ENCODE assay signal across 8 cellular contexts in genomic region chr9:131609116-131609830, GRCh38.
DNase-seq lines count a peak whose midpoint lies in the region; ATAC-seq and TF ChIP-seq lines count a peak whose summit lies in the region.
"Had no signal": no experiment of that assay in that cellular context is flagged by ENCODE, and none has a peak within 500 bp of the region (broad histone marks: within the 10 kb centered on the region; RNA-seq: fewer than 3 reads in every experiment).

No MANE protein-coding gene starts in this region.

- H3K27me3 ChIP-seq in layer of hippocampus (ENCODE audit: control insufficient read depth, insufficient read depth, low read length) (no peaks in the 10 kb centered on the region), tibial nerve (no peaks in the 10 kb centered on the region)

- H3K36me3 Mint-ChIP-seq in natural killer cell treated with Interleukin-12 subunit alpha and Interleukin-12 subunit beta and Interleukin-15 and Interleukin-18, amount 100 ng/mL, for 72 hours = no peaks in the 10 kb centered on the region

- peaks cover 13 to 37% of the 10 kb centered on the region in 2 donors for H3K4me1 Mint-ChIP-seq in natural killer cell treated with Interleukin-12 subunit alpha and Interleukin-12 subunit beta and Interleukin-15 and Interleukin-18, amount 100 ng/mL, for 72 hours (ENCODE audit: low read depth in 2 of 2)

- H3K27ac Mint-ChIP-seq in natural killer cell treated with Interleukin-12 subunit alpha and Interleukin-12 subunit beta and Interleukin-15 and Interleukin-18, amount 100 ng/mL, for 72 hours = no peak overlapping the region

- peaks cover 0 to 40% (median under 1%) of the 10 kb centered on the region in 3 donors for H3K36me3 ChIP-seq in tibial nerve

- H3K9me3 ChIP-seq in tibial nerve = no peaks in the 10 kb centered on the region

- H3K4me3 ChIP-seq in choroid plexus epithelial cell (ENCODE audit: low read depth, low read length) (peak overlapping the region; percentile 8), tibial nerve (no peak overlapping the region)

- DNase-seq in M059J (ENCODE audit: low read depth) (peak; percentile 91), choroid plexus epithelial cell (ENCODE audit: low read depth) (peak; percentile 62), tibial nerve (ENCODE audit: low spot score in 2 of 2) (peak; percentile 51 to 61), LoVo (ENCODE audit: low spot score) (no peak)
- no peak for DNase-seq in natural killer cell treated with Interleukin-12 subunit alpha and Interleukin-12 subunit beta and Interleukin-15 and Interleukin-18, amount 100 ng/mL, for 72 hours (ENCODE audit: low spot score)
- DNase-seq: T-helper 9 cell had no signal

- no peaks in the 10 kb centered on the region for H3K27me3 Mint-ChIP-seq in natural killer cell treated with Interleukin-12 subunit alpha and Interleukin-12 subunit beta and Interleukin-15 and Interleukin-18, amount 100 ng/mL, for 72 hours

- WGBS in tibial nerve, 2 donors = 24 to 42% methylated on average over 14 of the region's 14 CpGs

- no peak for TF ChIP-seq EP300 in tibial nerve (IDR thresholded peaks at IDR 0.05)

- peak overlapping the region; percentile 71 for H3K27ac ChIP-seq in layer of hippocampus (ENCODE audit: low read depth, low read length)
- H3K27ac ChIP-seq in tibial nerve = peak overlapping the region in 3 of 4 donors; percentile 65 to 80 (median 77)

- TF ChIP-seq CTCF in choroid plexus epithelial cell (conservative IDR thresholded peaks at IDR 0.05; ENCODE audit: low read depth, low read length) (no peak), tibial nerve (IDR thresholded peaks at IDR 0.05) (no peak)

- no peak overlapping the region for H3K4me3 Mint-ChIP-seq in natural killer cell treated with Interleukin-12 subunit alpha and Interleukin-12 subunit beta and Interleukin-15 and Interleukin-18, amount 100 ng/mL, for 72 hours

- peaks cover 4 to 40% (median 32%) of the 10 kb centered on the region in 4 donors for H3K4me1 ChIP-seq in tibial nerve

- no peaks in the 10 kb centered on the region for H3K9me3 Mint-ChIP-seq in natural killer cell treated with Interleukin-12 subunit alpha and Interleukin-12 subunit beta and Interleukin-15 and Interleukin-18, amount 100 ng/mL, for 72 hours

- ATAC-seq in GM18861 (IDR thresholded peaks at IDR 0.05; ENCODE audit: unreplicated experiment) = no peak
- ATAC-seq in natural killer cell treated with Interleukin-12 subunit alpha and Interleukin-12 subunit beta and Interleukin-15 and Interleukin-18, amount 100 ng/mL, for 72 hours = no peak

- TF ChIP-seq POLR2A in tibial nerve (IDR thresholded peaks at IDR 0.05) = no peak

Comparison
In these comparisons a context has a peak if more than half of its experiments do, and no peak if none do; other contexts are left out.
1. DNase-seq: peak in M059J (single experiment), choroid plexus epithelial cell (single experiment) and tibial nerve (2 of 2); none in LoVo (single experiment) and natural killer cell treated with Interleukin-12 subunit alpha and Interleukin-12 subunit beta and Interleukin-15 and Interleukin-18, amount 100 ng/mL, for 72 hours (single experiment).